ENCODE assay signal across 18 cellular contexts in genomic region chr9:114303571-114303970, GRCh38. TPM values are rescaled to one million over a fixed set of nuclear protein-coding genes. Genes with fewer than 3 reads are reported as not detected.
"Had no signal": no experiment of that assay in that cellular context is flagged by ENCODE, and none has a peak within 500 bp of the region (broad histone marks: within the 10 kb centered on the region; RNA-seq: fewer than 3 reads in every experiment).

No MANE protein-coding gene starts in this region.

- H3K36me3 ChIP-seq: thyroid gland had no signal

- H3K27ac ChIP-seq: sigmoid colon, thyroid gland, VCaP had no signal

- H3K4me3 Mint-ChIP-seq: activated CD4-positive, alpha-beta T cell treated with anti-CD3 and anti-CD28 coated beads for 36 hours; activated naive CD8-positive, alpha-beta T cell treated with anti-CD3 and anti-CD28 coated beads for 36 hours; brain; central memory CD8-positive, alpha-beta T cell; dendritic cell treated with granulocyte-macrophage colony-stimulating factor and Interleukin-4, amounts not matched to agents 40 ng/mL and 50 ng/mL, for 4 days; effector memory CD8-positive, alpha-beta T cell; mesothelial cell of epicardium; neural crest cell; stimulated activated effector memory CD8-positive, alpha-beta T cell treated with anti-CD3 and anti-CD28 coated beads, Interleukin-12 subunit alpha, Interleukin-12 subunit beta, amount 100 ng/mL, for 72 hours had no signal

- H3K4me3 ChIP-seq: sigmoid colon, thyroid gland had no signal

- H3K27me3 Mint-ChIP-seq: activated CD4-positive, alpha-beta T cell treated with anti-CD3 and anti-CD28 coated beads for 36 hours; activated naive CD8-positive, alpha-beta T cell treated with anti-CD3 and anti-CD28 coated beads for 36 hours had no signal

- H3K36me3 Mint-ChIP-seq: activated naive CD8-positive, alpha-beta T cell treated with anti-CD3 and anti-CD28 coated beads for 36 hours; stimulated activated effector memory CD8-positive, alpha-beta T cell treated with anti-CD3 and anti-CD28 coated beads, Interleukin-12 subunit alpha, Interleukin-12 subunit beta, amount 100 ng/mL, for 72 hours had no signal

- H3K27me3 ChIP-seq: sigmoid colon, thyroid gland had no signal

- H3K27ac Mint-ChIP-seq: activated CD4-positive, alpha-beta T cell treated with anti-CD3 and anti-CD28 coated beads for 36 hours; activated naive CD8-positive, alpha-beta T cell treated with anti-CD3 and anti-CD28 coated beads for 36 hours; dendritic cell treated with granulocyte-macrophage colony-stimulating factor and Interleukin-4, amounts not matched to agents 40 ng/mL and 50 ng/mL, for 4 days; effector memory CD8-positive, alpha-beta T cell; mesothelial cell of epicardium; stimulated activated effector memory CD8-positive, alpha-beta T cell treated with anti-CD3 and anti-CD28 coated beads, Interleukin-12 subunit alpha, Interleukin-12 subunit beta, amount 100 ng/mL, for 72 hours had no signal

- H3K9me3 ChIP-seq: sigmoid colon, thyroid gland had no signal

- DNase-seq: activated CD4-positive, alpha-beta T cell treated with anti-CD3 and anti-CD28 coated beads for 36 hours; activated naive CD8-positive, alpha-beta T cell treated with anti-CD3 and anti-CD28 coated beads for 36 hours; activated T-cell treated with anti-CD3 and anti-CD28 coated beads, Interleukin-2, amount 50 U/mL, for 1 hour; effector memory CD8-positive, alpha-beta T cell; foreskin melanocyte; thyroid gland had no signal

- H3K4me1 Mint-ChIP-seq: central memory CD8-positive, alpha-beta T cell had no signal

- H3K9me3 Mint-ChIP-seq: activated naive CD8-positive, alpha-beta T cell treated with anti-CD3 and anti-CD28 coated beads for 36 hours; brain; central memory CD8-positive, alpha-beta T cell; dendritic cell treated with granulocyte-macrophage colony-stimulating factor and Interleukin-4, amounts not matched to agents 40 ng/mL and 50 ng/mL, for 4 days; effector memory CD8-positive, alpha-beta T cell; mesothelial cell of epicardium; neural crest cell; stimulated activated effector memory CD8-positive, alpha-beta T cell treated with anti-CD3 and anti-CD28 coated beads, Interleukin-12 subunit alpha, Interleukin-12 subunit beta, amount 100 ng/mL, for 72 hours had no signal

RNA-seq across cellular contexts. Expression of gene ORM1, which starts 19.3 kb away (rescaled TPM):
- total RNA-seq: activated CD4-positive, alpha-beta T cell treated with anti-CD3 and anti-CD28 coated beads for 36 hours; activated naive CD8-positive, alpha-beta T cell treated with anti-CD3 and anti-CD28 coated beads for 36 hours; fibroblast of lung; lower leg skin; mesothelial cell of epicardium; neural crest cell; osteoblast; sigmoid colon; T-helper 1 cell treated with Interleukin-12 subunit alpha and Interleukin-12 subunit beta and Interleukin-4 antibody, amounts not matched to agents 30 ng/mL and 1 ng/mL, for 36 hours; thyroid gland had no signal

RNA-seq across cellular contexts. Expression of gene ORM2, which starts 26.1 kb away (rescaled TPM):
- total RNA-seq: activated CD4-positive, alpha-beta T cell treated with anti-CD3 and anti-CD28 coated beads for 36 hours; activated naive CD8-positive, alpha-beta T cell treated with anti-CD3 and anti-CD28 coated beads for 36 hours; fibroblast of lung; lower leg skin; mesothelial cell of epicardium; neural crest cell; osteoblast; sigmoid colon; T-helper 1 cell treated with Interleukin-12 subunit alpha and Interleukin-12 subunit beta and Interleukin-4 antibody, amounts not matched to agents 30 ng/mL and 1 ng/mL, for 36 hours; thyroid gland had no signal
